ENCODE assay signal across 8 cellular contexts in the genomic region with DNA sequence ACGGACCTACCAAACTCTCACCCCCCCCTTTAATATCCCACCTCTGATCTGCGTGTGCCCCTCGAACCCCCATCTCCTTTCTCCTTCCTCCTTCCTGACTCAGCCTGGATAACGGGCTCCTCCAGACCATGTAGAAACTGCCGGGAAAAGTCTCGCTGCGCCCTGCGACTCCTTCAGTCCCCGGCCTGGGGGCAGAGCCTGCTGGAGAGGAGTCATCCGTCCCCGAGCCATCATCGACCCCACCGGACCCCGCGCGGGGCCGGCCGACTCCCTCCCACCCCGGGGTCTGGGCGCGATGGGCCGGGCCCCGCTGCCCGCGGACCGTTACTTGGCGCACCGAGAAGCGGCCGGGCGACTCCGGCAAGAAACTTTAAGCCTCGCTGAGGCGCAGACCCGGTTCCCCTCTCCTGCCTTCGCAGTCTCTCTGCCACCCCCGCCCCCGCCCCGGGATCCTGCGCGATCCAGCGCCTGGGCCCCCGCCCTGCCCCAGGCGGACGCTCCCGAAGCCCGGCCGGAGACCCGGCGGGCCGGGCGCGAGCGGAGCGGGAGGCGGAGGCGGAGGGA. TPM values are rescaled to one million over a fixed set of nuclear protein-coding genes. Genes with fewer than 3 reads are reported as not detected.
DNase-seq lines count a peak whose midpoint lies in the region; ATAC-seq lines count a peak whose summit lies in the region.

No MANE protein-coding gene starts in this region.

- H3K36me3 Mint-ChIP-seq in activated naive CD8-positive, alpha-beta T cell treated with anti-CD3 and anti-CD28 coated beads for 36 hours: peaks cover 2% of the 10 kb centered on the region
- H3K36me3 Mint-ChIP-seq in stimulated activated memory B cell treated with anti-CD40 and anti-IgM and Interleukin-4, amounts not matched to agents 10 μg/mL and 1 μg/mL and 100 μg/mL, for 72 hours: peaks cover 18% of the 10 kb centered on the region

- DNase-seq in AG20443 (ENCODE audit: low spot score): peak; percentile 62
- DNase-seq in activated naive CD8-positive, alpha-beta T cell treated with anti-CD3 and anti-CD28 coated beads for 36 hours: peak; percentile 35
- DNase-seq in COR-L47 (lab: John Stamatoyannopoulos, UW): no peak
- no peak for DNase-seq in NCI-H1048 (lab: John Stamatoyannopoulos, UW)

- H3K4me1 Mint-ChIP-seq in activated naive CD8-positive, alpha-beta T cell treated with anti-CD3 and anti-CD28 coated beads for 36 hours: peaks cover 13% of the 10 kb centered on the region
- H3K4me1 Mint-ChIP-seq in stimulated activated memory B cell treated with anti-CD40 and anti-IgM and Interleukin-4, amounts not matched to agents 10 μg/mL and 1 μg/mL and 100 μg/mL, for 72 hours: peaks cover 50% of the 10 kb centered on the region

- H3K4me3 ChIP-seq in iPS-20b (ENCODE audit: low read length): peak overlapping the region; percentile 73

- H3K9me3 ChIP-seq in iPS-20b (ENCODE audit: insufficient read depth, low read depth, low read length): no peaks in the 10 kb centered on the region

- peak overlapping the region; percentile 66; the same call in 1 of the 2 replicates for H3K9ac ChIP-seq in iPS-20b (ENCODE audit: low read depth, low read length)

- no peaks in the 10 kb centered on the region for H3K36me3 ChIP-seq in iPS-20b (ENCODE audit: insufficient read depth, low read depth, low read length)

- H3K4me3 Mint-ChIP-seq in activated naive CD8-positive, alpha-beta T cell treated with anti-CD3 and anti-CD28 coated beads for 36 hours: peak overlapping the region; percentile 90
- H3K4me3 Mint-ChIP-seq in stimulated activated memory B cell treated with anti-CD40 and anti-IgM and Interleukin-4, amounts not matched to agents 10 μg/mL and 1 μg/mL and 100 μg/mL, for 72 hours: peak overlapping the region; percentile 93

- peaks cover 96% of the 10 kb centered on the region for H3K27me3 ChIP-seq in iPS-20b (ENCODE audit: insufficient read depth, low read length)

- peak overlapping the region; percentile 86 for H3K27ac Mint-ChIP-seq in activated naive CD8-positive, alpha-beta T cell treated with anti-CD3 and anti-CD28 coated beads for 36 hours
- no peak overlapping the region for H3K27ac Mint-ChIP-seq in stimulated activated memory B cell treated with anti-CD40 and anti-IgM and Interleukin-4, amounts not matched to agents 10 μg/mL and 1 μg/mL and 100 μg/mL, for 72 hours

- peaks cover 63% of the 10 kb centered on the region; the same call in 1 of the 2 replicates for H3K4me1 ChIP-seq in iPS-20b (ENCODE audit: insufficient read depth, low read length)

- no peak overlapping the region for H3K27ac ChIP-seq in iPS-20b (ENCODE audit: low read length)

- ATAC-seq in GM19397 (IDR thresholded peaks at IDR 0.05; ENCODE audit: unreplicated experiment) (peak; percentile 22), HG03571 (IDR thresholded peaks at IDR 0.05; ENCODE audit: unreplicated experiment) (peak; percentile 5)
- ATAC-seq in stimulated activated memory B cell treated with anti-CD40 and anti-IgM and Interleukin-4, amounts not matched to agents 10 μg/mL and 1 μg/mL and 100 μg/mL, for 72 hours: no peak

- H3K27me3 Mint-ChIP-seq in activated naive CD8-positive, alpha-beta T cell treated with anti-CD3 and anti-CD28 coated beads for 36 hours: peaks cover 39% of the 10 kb centered on the region
- no peaks in the 10 kb centered on the region for H3K27me3 Mint-ChIP-seq in stimulated activated memory B cell treated with anti-CD40 and anti-IgM and Interleukin-4, amounts not matched to agents 10 μg/mL and 1 μg/mL and 100 μg/mL, for 72 hours

- H3K9me3 Mint-ChIP-seq in activated naive CD8-positive, alpha-beta T cell treated with anti-CD3 and anti-CD28 coated beads for 36 hours: no peaks in the 10 kb centered on the region
- H3K9me3 Mint-ChIP-seq in stimulated activated memory B cell treated with anti-CD40 and anti-IgM and Interleukin-4, amounts not matched to agents 10 μg/mL and 1 μg/mL and 100 μg/mL, for 72 hours: no peaks in the 10 kb centered on the region

RNA-seq across cellular contexts. Expression of a gene that starts 3.4 kb away (rescaled TPM):
- 10 to 100 TPM in 1 of 2 experiments, 1 to 10 TPM in 1; 9.0 to 10.5 TPM for total RNA-seq in activated naive CD8-positive, alpha-beta T cell treated with anti-CD3 and anti-CD28 coated beads for 36 hours

Comparison
In these comparisons a context has a peak if more than half of its experiments do, and no peak if none do; other contexts are left out.
1. DNase-seq: peak in AG20443 (single experiment) and activated naive CD8-positive, alpha-beta T cell treated with anti-CD3 and anti-CD28 coated beads for 36 hours (single experiment); none in COR-L47 (single experiment) and NCI-H1048 (single experiment).